ENCODE assay signal across 23 cellular contexts in the genomic region with DNA sequence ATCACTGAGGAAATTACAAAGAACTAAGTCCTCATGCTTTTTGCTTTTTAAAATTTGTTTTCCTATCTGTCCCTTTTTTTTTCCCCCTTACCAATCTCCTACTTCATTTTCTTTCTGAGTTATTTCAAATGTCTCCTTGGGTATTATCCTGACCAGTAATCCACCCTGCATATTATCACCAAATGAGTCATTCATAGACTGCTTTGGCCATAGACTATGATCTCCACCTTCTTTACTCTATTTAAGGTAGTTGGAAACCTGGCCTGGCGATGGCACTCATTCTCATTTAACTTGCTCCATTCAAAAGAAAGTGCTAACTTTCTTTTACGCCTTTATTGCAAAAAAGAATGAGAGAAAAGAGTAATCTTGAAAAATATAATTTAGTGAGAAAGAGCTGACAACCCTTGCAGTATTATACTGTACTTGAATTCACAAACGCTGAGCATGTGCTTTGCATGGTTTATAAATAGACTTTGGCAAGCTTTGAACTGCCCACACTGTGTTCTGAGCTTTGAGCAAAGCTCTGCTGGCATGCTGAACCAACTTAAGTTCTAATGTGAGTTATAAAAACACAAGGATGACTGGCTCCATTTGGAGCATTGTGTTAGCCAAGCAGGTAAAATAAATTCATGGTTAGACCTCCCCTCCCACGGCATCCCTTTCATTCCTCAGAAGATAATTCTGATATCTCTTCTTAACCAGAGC.
DNase-seq lines count a peak whose midpoint lies in the region; ATAC-seq and TF ChIP-seq lines count a peak whose summit lies in the region.
"Had no signal": no experiment of that assay in that cellular context is flagged by ENCODE, and none has a peak within 500 bp of the region (broad histone marks: within the 10 kb centered on the region; RNA-seq: fewer than 3 reads in every experiment).

No MANE protein-coding gene starts in this region.

- H3K36me3 Mint-ChIP-seq in T-cell: no peaks in the 10 kb centered on the region
- H3K36me3 Mint-ChIP-seq: CD8-positive, alpha-beta T cell had no signal

- H3K27ac Mint-ChIP-seq in T-cell: no peak overlapping the region
- H3K27ac Mint-ChIP-seq: CD8-positive, alpha-beta T cell had no signal

- H3K4me3 Mint-ChIP-seq in T-cell: no peak overlapping the region
- H3K4me3 Mint-ChIP-seq: CD8-positive, alpha-beta T cell had no signal

- no peaks in the 10 kb centered on the region for H3K9me2 ChIP-seq in MM.1S (replicated peaks; ENCODE audit: insufficient read depth, low read length)

- POLR2A ChIA-PET in T-cell (lab: Charles Lee): no interaction called here

- no peak overlapping the region; the same call in 1 of the 2 replicates for H2AFZ ChIP-seq in MM.1S (ENCODE audit: low read length)

- H3F3A ChIP-seq in MM.1S (ENCODE audit: insufficient read depth, low read length): peaks cover 6% of the 10 kb centered on the region; the same call in 1 of the 2 replicates

- no peaks in the 10 kb centered on the region for H4K20me1 ChIP-seq in MM.1S (ENCODE audit: insufficient read depth, low read length)

- H3K9me3 ChIP-seq in MM.1S (replicated peaks; ENCODE audit: insufficient read depth, low read length) (no peaks in the 10 kb centered on the region), skeletal muscle tissue (ENCODE audit: control insufficient read depth in 3 of 3, low read length in 3 of 3) (no peaks in the 10 kb centered on the region), WERI-Rb-1 (ENCODE audit: severe bottlenecking) (no peaks in the 10 kb centered on the region)
- H3K9me3 ChIP-seq: mucosa of descending colon, neutrophil, sigmoid colon, tibial artery had no signal

- H3K79me2 ChIP-seq in MM.1S (ENCODE audit: low read length): no peaks in the 10 kb centered on the region

- TF ChIP-seq CTCF in MM.1S (IDR thresholded peaks at IDR 0.05; ENCODE audit: low read length): no peak
- no peak for TF ChIP-seq CTCF in WERI-Rb-1 (IDR thresholded peaks at IDR 0.05; ENCODE audit: low read depth, low read length)

- no peak overlapping the region for H3K4me3 ChIP-seq in MM.1S (ENCODE audit: low read length)
- peak overlapping the region in 2 of 3 donors; percentile 1 to 37 for H3K4me3 ChIP-seq in skeletal muscle tissue (ENCODE audit: low read length in 3 of 3)
- no peak overlapping the region for H3K4me3 ChIP-seq in WERI-Rb-1 (ENCODE audit: low read depth, low read length)
- H3K4me3 ChIP-seq: coronary artery, mucosa of descending colon, sigmoid colon, tibial artery had no signal

- H3K27me3 ChIP-seq in MM.1S (replicated peaks; ENCODE audit: insufficient read depth, low read length): no peaks in the 10 kb centered on the region
- H3K27me3 ChIP-seq in skeletal muscle tissue (ENCODE audit: control insufficient read depth in 3 of 3, insufficient read depth in 3 of 3, low read length in 3 of 3): no peaks in the 10 kb centered on the region
- H3K27me3 ChIP-seq in WERI-Rb-1 (ENCODE audit: insufficient read depth, low read depth, severe bottlenecking): no peaks in the 10 kb centered on the region
- H3K27me3 ChIP-seq: neutrophil, sigmoid colon, tibial artery had no signal

- H3K9ac ChIP-seq in MM.1S (ENCODE audit: low read length): no peak overlapping the region
- peak overlapping the region; percentile 22 to 42 (median 26) for H3K9ac ChIP-seq in skeletal muscle tissue (ENCODE audit: low read depth in 1 of 3, low read length in 3 of 3)
- H3K9ac ChIP-seq: KMS-11 had no signal

- peaks cover 30% of the 10 kb centered on the region for H3K4me1 ChIP-seq in MM.1S (ENCODE audit: low read length)
- H3K4me1 ChIP-seq in skeletal muscle tissue (ENCODE audit: control insufficient read depth in 3 of 3, insufficient read depth in 3 of 3, low read length in 3 of 3): peaks cover 0 to 10% (median 10%) of the 10 kb centered on the region in 3 donors

- ATAC-seq in T-cell (replicated peaks in 1 of 4): no peak
- ATAC-seq: CD8-positive, alpha-beta T cell; left colon; mucosa of descending colon had no signal

- H3K4me2 ChIP-seq in MM.1S (ENCODE audit: low read depth, low read length): peak overlapping the region; percentile 6; the same call in 1 of the 2 replicates
- H3K4me2 ChIP-seq: KMS-11 had no signal

- no peaks in the 10 kb centered on the region for H3K4me1 Mint-ChIP-seq in T-cell

- H3K27me3 Mint-ChIP-seq in T-cell: no peaks in the 10 kb centered on the region

- CTCF ChIA-PET in T-cell (lab: Charles Lee): no interaction called here

- H3K27ac ChIP-seq in MM.1S (ENCODE audit: low read length) (no peak overlapping the region; the same call in 1 of the 2 replicates), skeletal muscle tissue (ENCODE audit: low read depth, low read length) (peak overlapping the region; percentile 57), WERI-Rb-1 (no peak overlapping the region)
- H3K27ac ChIP-seq: coronary artery, KMS-11, tibial artery had no signal

- peak; percentile 41 for DNase-seq in MM.1S
- peak; percentile 64 for DNase-seq in cerebellum (ENCODE audit: low spot score)
- peak; percentile 78 for DNase-seq in inferior parietal cortex (ENCODE audit: extremely low spot score)
- no peak for DNase-seq in WERI-Rb-1
- no peak for DNase-seq in T-cell
- no peak for DNase-seq in UCSD-AML1 (lab: John Stamatoyannopoulos, UW; ENCODE audit: unreplicated experiment)
- DNase-seq in NCI-H446 (lab: John Stamatoyannopoulos, UW): no peak
- DNase-seq: activated CD4-positive, alpha-beta T cell treated with anti-CD3 and anti-CD28 coated beads, Interleukin-2, amount 50 U/mL, for 4 hours; activated gamma-delta T cell treated with Interleukin-2 at 50 U/mL for 16 hours; CD8-positive, alpha-beta T cell; left colon; mucosa of descending colon; NCI-H1092; NCI-H2029 treated with DMSO at 0.1 percent for 48 hours; NCI-H510A treated with DMSO at 0.1 percent for 48 hours; sigmoid colon; stimulated activated CD4-positive, alpha-beta T cell treated with anti-CD3 and anti-CD28 coated beads, Interleukin-1b, Interleukin-23, amount 100 ng/mL, for 48 hours; stimulated activated naive CD4-positive, alpha-beta T cell; tibial artery had no signal

- no peaks in the 10 kb centered on the region for H3K36me3 ChIP-seq in MM.1S (replicated peaks; ENCODE audit: insufficient read depth, low read length)
- no peaks in the 10 kb centered on the region for H3K36me3 ChIP-seq in skeletal muscle tissue (ENCODE audit: control insufficient read depth in 3 of 3, insufficient read depth in 3 of 3, low read length in 3 of 3)
- H3K36me3 ChIP-seq in WERI-Rb-1: no peaks in the 10 kb centered on the region
- H3K36me3 ChIP-seq: neutrophil, sigmoid colon, tibial artery had no signal

- peaks cover 0 to 8% (median 2%) of the 10 kb centered on the region in 3 donors for H3K9me3 Mint-ChIP-seq in T-cell
- H3K9me3 Mint-ChIP-seq: CD8-positive, alpha-beta T cell had no signal

Comparison
In these comparisons a context has a peak if more than half of its experiments do, and no peak if none do; other contexts are left out.
1. DNase-seq: peak in MM.1S (single experiment), cerebellum (single experiment) and inferior parietal cortex (single experiment); none in WERI-Rb-1 (single experiment), T-cell (0 of 34), UCSD-AML1 (single experiment) and NCI-H446 (0 of 2).
2. H3K4me3 ChIP-seq: peak in skeletal muscle tissue (2 of 3); none in MM.1S (single experiment) and WERI-Rb-1 (single experiment).